Comparison of ENCODE assay signal across 8 cellular contexts in the genomic region with DNA sequence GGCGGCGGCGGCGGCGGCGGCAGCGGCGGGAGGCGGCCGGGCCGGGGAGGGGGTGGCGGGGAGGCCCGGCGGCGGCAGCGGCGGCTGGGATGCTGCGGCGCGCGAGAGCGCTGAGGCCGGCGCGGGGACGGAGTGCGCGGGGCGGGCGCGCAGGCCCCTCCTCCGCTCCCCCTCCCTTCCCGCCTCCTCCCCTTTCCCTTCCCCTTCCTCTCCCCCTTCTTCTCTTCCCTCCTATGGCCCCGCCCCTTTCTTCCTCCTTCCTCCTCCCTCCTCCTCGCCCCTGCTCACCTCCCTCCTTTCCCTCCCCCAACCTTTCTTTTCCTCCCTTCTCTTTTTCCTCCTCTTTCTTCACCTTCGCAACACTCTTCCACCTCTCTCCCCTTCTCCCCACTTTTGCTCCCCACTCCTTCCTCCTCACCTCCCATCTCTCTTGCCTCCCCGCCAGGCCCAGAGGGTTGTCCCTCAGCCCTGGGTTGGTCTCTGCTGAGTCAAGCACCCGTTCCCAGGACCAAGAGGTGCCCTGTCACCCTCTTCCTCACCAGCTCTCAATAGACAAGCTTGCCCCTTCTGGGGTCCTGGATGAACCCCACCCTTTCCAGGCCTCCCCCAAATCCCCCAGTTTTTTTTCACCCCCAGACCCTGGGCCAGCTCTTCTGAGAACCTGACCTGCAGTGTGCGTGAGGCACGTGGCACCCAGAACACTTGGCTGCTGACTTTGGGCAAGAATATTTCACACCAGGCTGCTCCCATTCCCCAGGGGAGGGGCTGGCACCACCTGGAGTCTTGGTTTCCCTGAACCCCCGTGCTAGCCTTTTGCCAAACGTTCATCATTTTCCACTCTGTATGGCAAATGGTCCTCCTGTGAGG. TPM values are rescaled to one million over a fixed set of nuclear protein-coding genes. Genes with fewer than 3 reads are reported as not detected.
DNase-seq lines count a peak whose midpoint lies in the region; ATAC-seq lines count a peak whose summit lies in the region.

A gene with protein sequence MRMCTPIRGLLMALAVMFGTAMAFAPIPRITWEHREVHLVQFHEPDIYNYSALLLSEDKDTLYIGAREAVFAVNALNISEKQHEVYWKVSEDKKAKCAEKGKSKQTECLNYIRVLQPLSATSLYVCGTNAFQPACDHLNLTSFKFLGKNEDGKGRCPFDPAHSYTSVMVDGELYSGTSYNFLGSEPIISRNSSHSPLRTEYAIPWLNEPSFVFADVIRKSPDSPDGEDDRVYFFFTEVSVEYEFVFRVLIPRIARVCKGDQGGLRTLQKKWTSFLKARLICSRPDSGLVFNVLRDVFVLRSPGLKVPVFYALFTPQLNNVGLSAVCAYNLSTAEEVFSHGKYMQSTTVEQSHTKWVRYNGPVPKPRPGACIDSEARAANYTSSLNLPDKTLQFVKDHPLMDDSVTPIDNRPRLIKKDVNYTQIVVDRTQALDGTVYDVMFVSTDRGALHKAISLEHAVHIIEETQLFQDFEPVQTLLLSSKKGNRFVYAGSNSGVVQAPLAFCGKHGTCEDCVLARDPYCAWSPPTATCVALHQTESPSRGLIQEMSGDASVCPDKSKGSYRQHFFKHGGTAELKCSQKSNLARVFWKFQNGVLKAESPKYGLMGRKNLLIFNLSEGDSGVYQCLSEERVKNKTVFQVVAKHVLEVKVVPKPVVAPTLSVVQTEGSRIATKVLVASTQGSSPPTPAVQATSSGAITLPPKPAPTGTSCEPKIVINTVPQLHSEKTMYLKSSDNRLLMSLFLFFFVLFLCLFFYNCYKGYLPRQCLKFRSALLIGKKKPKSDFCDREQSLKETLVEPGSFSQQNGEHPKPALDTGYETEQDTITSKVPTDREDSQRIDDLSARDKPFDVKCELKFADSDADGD (minus strand): TSS at position 136 of the 867 bp plus-strand sequence. CDS start 92,657 bp downstream, outside the sequence.

- ATAC-seq in GM21529 (IDR thresholded peaks at IDR 0.05; ENCODE audit: unreplicated experiment): peak; percentile 42
- no peak for ATAC-seq in GM18519 (IDR thresholded peaks at IDR 0.05; ENCODE audit: low FRiP score, unreplicated experiment)

- DNase-seq in DMS 273 (lab: John Stamatoyannopoulos, UW; ENCODE audit: unreplicated experiment) (peak; percentile 85), NCI-H1092 treated with DMSO at 0.1 percent for 48 hours (lab: John Stamatoyannopoulos, UW) (peak; percentile 55), T-helper 22 cell (ENCODE audit: low read depth) (peak; percentile 54), cerebellum (ENCODE audit: low spot score) (peak; percentile 88), kidney glomerular epithelial cell (lab: John Stamatoyannopoulos, UW) (peak; percentile 15)
- peak in 2 of 3 donors; percentile 57 to 67 for DNase-seq in stimulated activated CD4-positive, alpha-beta T cell treated with anti-CD3 and anti-CD28 coated beads, Interleukin-12 subunit alpha, Interleukin-12 subunit beta, amount 100 ng/mL, for 48 hours (ENCODE audit: low read depth in 2 of 3, low spot score in 1 of 3)

RNA-seq across cellular contexts. Expression of the gene that starts here (rescaled TPM):
- 18.4 TPM for total RNA-seq in cerebellum

Comparison
In these comparisons a context has a peak if more than half of its experiments do, and no peak if none do; other contexts are left out.
1. DNase-seq: peak in every context shown above with its lines; median percentile 88 in cerebellum; 85 in DMS 273; 62 in stimulated activated CD4-positive, alpha-beta T cell treated with anti-CD3 and anti-CD28 coated beads, Interleukin-12 subunit alpha, Interleukin-12 subunit beta, amount 100 ng/mL, for 48 hours; 55 in NCI-H1092 treated with DMSO at 0.1 percent for 48 hours; 54 in T-helper 22 cell; 15 in kidney glomerular epithelial cell.